ENCODE assay signal across 9 cellular contexts in genomic region chr9:130173462-130173876, GRCh38. TPM values are rescaled to one million over a fixed set of nuclear protein-coding genes. Genes with fewer than 3 reads are reported as not detected.
DNase-seq lines count a peak whose midpoint lies in the region; ATAC-seq, FAIRE-seq and TF ChIP-seq lines count a peak whose summit lies in the region.
"Had no signal": no experiment of that assay in that cellular context is flagged by ENCODE, and none has a peak within 500 bp of the region (broad histone marks: within the 10 kb centered on the region; RNA-seq: fewer than 3 reads in every experiment).

No MANE protein-coding gene starts in this region.

- H3K27me3 ChIP-seq in BE2C (no peaks in the 10 kb centered on the region), PC-3 (ENCODE audit: low read length) (no peaks in the 10 kb centered on the region), H1 (replicated peaks in 1 of 4; ENCODE audit: control insufficient read depth in 3 of 4, extremely low read depth in 1 of 4, insufficient read depth in 3 of 4, low read length in 3 of 4) (peaks cover 0 to 13% (median 5%) of the 10 kb centered on the region in 4 experiments; a peak in 3 of 7 replicates), neural cell (ENCODE audit: insufficient read depth, low read depth, low read length) (no peaks in the 10 kb centered on the region)

- TF ChIP-seq POLR2A in H1 (IDR thresholded peaks at IDR 0.05; ENCODE audit: control extremely low read depth in 1 of 2, low read depth in 2 of 2, low read length in 2 of 2): no peak

- H3K14ac ChIP-seq in H1 (ENCODE audit: insufficient read length): no peak overlapping the region

- TF ChIP-seq RAD21 in H1 (IDR thresholded peaks at IDR 0.05 in 1 of 2, conservative IDR thresholded peaks at IDR 0.05 in 1 of 2; ENCODE audit: low read depth in 2 of 2, low read length in 2 of 2): no peak
- no peak for TF ChIP-seq RAD21 in neural cell (conservative IDR thresholded peaks at IDR 0.05)

- H3K4ac ChIP-seq in H1 (replicated peaks; ENCODE audit: insufficient read length, low read depth, low read length): peak overlapping the region; percentile 54

- H3F3A ChIP-seq in PC-3 (ENCODE audit: low read length, unreplicated experiment) (no peaks in the 10 kb centered on the region), neural cell (ENCODE audit: insufficient read depth, low read length, poor library complexity, severe bottlenecking) (no peaks in the 10 kb centered on the region)

- peaks cover 11% of the 10 kb centered on the region for H3K23me2 ChIP-seq in H1 (ENCODE audit: low read depth, low read length)

- BruUV-seq in PC-3 (replicated peaks; lab: Mats Ljungman, UMichigan): no TSS peak

- no peaks in the 10 kb centered on the region for H3K9me2 ChIP-seq in PC-3 (replicated peaks; ENCODE audit: low read length)
- H3K9me2 ChIP-seq in neural cell (ENCODE audit: insufficient read depth, low read length): no peaks in the 10 kb centered on the region

- H3K4me2 ChIP-seq in PC-3 (ENCODE audit: low read length): peak overlapping the region; percentile 91
- H3K4me2 ChIP-seq in H1 (ENCODE audit: insufficient read depth in 1 of 2, low read depth in 2 of 2, low read length in 2 of 2): peak overlapping the region; percentile 85 to 95
- peak overlapping the region; percentile 95 for H3K4me2 ChIP-seq in neural cell (ENCODE audit: low read length)

- H2AFZ ChIP-seq in PC-3 (ENCODE audit: low read length) (peak overlapping the region; percentile 67; the same call in 1 of the 2 replicates), H1 (ENCODE audit: low read length) (no peak overlapping the region), neural cell (ENCODE audit: low read depth, low read length) (no peak overlapping the region)

- no peak overlapping the region for H3K27ac ChIP-seq in PC-3 (ENCODE audit: low read length)
- no peak overlapping the region for H3K27ac ChIP-seq in H1 (ENCODE audit: low read depth, low read length)
- peak overlapping the region; percentile 12 for H3K27ac ChIP-seq in neural cell (ENCODE audit: low read length)

- peak overlapping the region; percentile 52; the same call in 1 of the 2 replicates for H2BK5ac ChIP-seq in H1 (ENCODE audit: low read depth, low read length)

- H3K36me3 ChIP-seq in BE2C (peaks cover 38% of the 10 kb centered on the region), PC-3 (ENCODE audit: low read depth, low read length) (no peaks in the 10 kb centered on the region), H1 (ENCODE audit: control insufficient read depth in 2 of 4, insufficient read depth in 4 of 4, low read length in 3 of 4) (no peaks in the 10 kb centered on the region), neural cell (ENCODE audit: insufficient read depth, low read length) (no peaks in the 10 kb centered on the region)

- 59% methylated on average over 8 of the region's 8 CpGs; no CpG with 5 or more reads in 1 of the 2 experiments for WGBS in H1 (ENCODE audit: extremely low coverage in 1 of 2, insufficient coverage in 1 of 2, insufficient read length in 1 of 2, insufficient replicate concordance in 2 of 2, low coverage in 1 of 2, low lambda C conversion rate in 2 of 2, missing lambda C conversion rate in 1 of 2), 2 experiments

- no peak overlapping the region for H4K5ac ChIP-seq in H1 (ENCODE audit: insufficient read length, low read depth, low read length)

- H3K79me2 ChIP-seq in PC-3 (ENCODE audit: low read length): peaks cover 46% of the 10 kb centered on the region
- H3K79me2 ChIP-seq in H1 (ENCODE audit: control insufficient read depth in 1 of 2, insufficient read depth in 2 of 2, low read length in 2 of 2): peaks cover 0 to 23% of the 10 kb centered on the region in 2 experiments; a peak in 2 of 4 replicates
- peaks cover 27% of the 10 kb centered on the region for H3K79me2 ChIP-seq in neural cell (replicated peaks; ENCODE audit: insufficient read depth, low read length)

- H3K9ac ChIP-seq in PC-3 (ENCODE audit: low read length) (peak overlapping the region; percentile 47), H1 (replicated peaks in 1 of 4; ENCODE audit: extremely low read depth in 1 of 4, low read depth in 3 of 4, low read length in 3 of 4) (peak overlapping the region in 1 of 4 experiments; percentile 42; a peak in 4 of 7 replicates), neural cell (ENCODE audit: low read length) (peak overlapping the region; percentile 77)

- no peaks in the 10 kb centered on the region; the same call in 1 of the 2 replicates for H3K9me3 ChIP-seq in BE2C
- H3K9me3 ChIP-seq in PC-3 (ENCODE audit: low read length): no peaks in the 10 kb centered on the region
- H3K9me3 ChIP-seq in H1 (ENCODE audit: insufficient read depth in 2 of 2, low read depth in 1 of 2, low read length in 1 of 2): no peaks in the 10 kb centered on the region
- no peaks in the 10 kb centered on the region for H3K9me3 ChIP-seq in neural cell (ENCODE audit: low read length)

- H3K4me1 ChIP-seq in BE2C: peaks cover 9% of the 10 kb centered on the region
- 0 out of 2 replicates have a peak, but pooled peaks cover 4% of the 10 kb centered on the region for H3K4me1 ChIP-seq in PC-3 (ENCODE audit: insufficient read depth, low read length)
- H3K4me1 ChIP-seq in H1 (replicated peaks in 1 of 4; ENCODE audit: control insufficient read depth in 3 of 4, insufficient read depth in 4 of 4, low read length in 3 of 4): peaks cover 4 to 14% (median 10%) of the 10 kb centered on the region in 4 experiments

- peaks cover 13% of the 10 kb centered on the region for H3K79me1 ChIP-seq in H1 (ENCODE audit: low read depth, low read length)

- H3K4me3 ChIP-seq in BE2C (ENCODE audit: low read depth, low read length) (peak overlapping the region; percentile 89), PC-3 (ENCODE audit: low read length) (peak overlapping the region; percentile 75), H1 (ENCODE audit: extremely low read depth in 1 of 4, insufficient read depth in 2 of 4, low read depth in 3 of 4, low read length in 4 of 4) (peak overlapping the region; percentile 44 to 80 (median 54)), neural cell (ENCODE audit: low read length) (peak overlapping the region; percentile 92)

- CTCF ChIA-PET in PC-3 (lab: Charles Lee) (no interaction called here), H1 (lab: Charles Lee; ENCODE audit: partially characterized antibody) (interaction anchor here (0.7 to 2.8 kb wide), 13 partner anchors 8 to 154 kb away, joined by 3 to 20 read pairs (median 4); no protein-coding TSS in a partner anchor)

- H3K23ac ChIP-seq in H1 (ENCODE audit: insufficient read length): no peak overlapping the region

- no peak overlapping the region for H2BK20ac ChIP-seq in H1 (ENCODE audit: low read length)

- H3K56ac ChIP-seq in H1 (replicated peaks; ENCODE audit: insufficient read length, low read depth, low read length): no peak overlapping the region

- peak overlapping the region; percentile 73 for H3K18ac ChIP-seq in H1 (ENCODE audit: extremely low read depth, low read length)

- H2BK120ac ChIP-seq in H1 (replicated peaks; ENCODE audit: low read depth, low read length): no peak overlapping the region

- H4K91ac ChIP-seq in H1 (replicated peaks; ENCODE audit: insufficient read length, low read length): peak overlapping the region; percentile 72

- ATAC-seq in PC-3 (no peak), GM21390 (IDR thresholded peaks at IDR 0.05; ENCODE audit: unreplicated experiment) (no peak)

- H2BK12ac ChIP-seq in H1 (ENCODE audit: low read depth, low read length): peak overlapping the region; percentile 94; the same call in 1 of the 2 replicates

- FAIRE-seq in H1 (lab: Jason Lieb, UNC): no peak

- TF ChIP-seq CTCF in BE2C (IDR thresholded peaks at IDR 0.05; ENCODE audit: low read depth, low read length) (no peak), PC-3 (conservative IDR thresholded peaks at IDR 0.05; ENCODE audit: low read depth, low read length) (no peak), H1 (IDR thresholded peaks at IDR 0.05; ENCODE audit: control extremely low read depth in 1 of 3, insufficient read depth in 1 of 3, low read depth in 1 of 3, low read length in 3 of 3) (no peak), neural cell (IDR thresholded peaks at IDR 0.05; ENCODE audit: poor library complexity, severe bottlenecking) (no peak)

- intact Hi-C loops in PC-3 (cut with micrococcal nuclease): no loop called here

- DNase-seq in BE2C (peak; percentile 49), PC-3 (no peak), H1 (ENCODE audit: low read depth in 1 of 2, low spot score in 2 of 2) (peak in 1 of 2 experiments; percentile 64), SKM-1 (lab: John Stamatoyannopoulos, UW; ENCODE audit: unreplicated experiment) (no peak), ureter (ENCODE audit: low spot score) (no peak), NCI-H748 treated with DMSO at 0.1 percent for 48 hours (lab: John Stamatoyannopoulos, UW) (no peak)
- DNase-seq: NCI-H2227 treated with DMSO at 0.1 percent for 48 hours had no signal

- no peak for TF ChIP-seq EP300 in H1 (IDR thresholded peaks at IDR 0.05; ENCODE audit: borderline replicate concordance in 1 of 2, low read depth in 2 of 2, low read length in 2 of 2)
- TF ChIP-seq EP300 in neural cell (conservative IDR thresholded peaks at IDR 0.05; ENCODE audit: poor library complexity, severe bottlenecking): no peak

- POLR2A ChIA-PET in PC-3 (lab: Charles Lee; ENCODE audit: unreplicated experiment): no interaction called here
- POLR2A ChIA-PET in H1 (lab: Charles Lee; ENCODE audit: partially characterized antibody): interaction anchor here (1.0 to 1.8 kb wide), 3 partner anchors 21 to 35 kb away, joined by 3 to 5 read pairs (median 4); no protein-coding TSS in a partner anchor

- no peaks in the 10 kb centered on the region for H4K20me1 ChIP-seq in PC-3 (ENCODE audit: low read length)
- H4K20me1 ChIP-seq in H1 (replicated peaks in 1 of 2; ENCODE audit: control insufficient read depth in 1 of 2, insufficient read depth in 2 of 2, low read length in 2 of 2): peaks cover 3 to 12% of the 10 kb centered on the region in 2 experiments
- H4K20me1 ChIP-seq in neural cell (ENCODE audit: insufficient read depth): no peaks in the 10 kb centered on the region

- H2BK15ac ChIP-seq in H1 (ENCODE audit: low read length): 0 out of 2 replicates have a peak overlapping the region, but pooled peaks have one; percentile 65

- H4K8ac ChIP-seq in H1 (ENCODE audit: extremely low read depth, insufficient read depth, low read length): no peak overlapping the region

- H2AK5ac ChIP-seq in H1 (ENCODE audit: low read depth, low read length): 0 out of 2 replicates have a peak overlapping the region, but pooled peaks have one; percentile 82

RNA-seq across cellular contexts. Expression of gene NCS1, which starts 1.3 kb away (rescaled TPM):
- 82.1 TPM for polyA plus RNA-seq in BE2C (2012; ENCODE audit: insufficient read depth, insufficient read length, low read depth)
- total RNA-seq in PC-3 (2014; rRNA removed) (13.4 and 14.0 TPM in 2 replicates), ureter (54.6 TPM)
- total RNA-seq in H1 (2021; fragmentation: NEBNext Ultra II Directional; extraction: Animal tissue kit (Norgen Biotek cat#: 25700)): 42.4 and 47.6 TPM in 2 replicates
- polyA plus RNA-seq in H1 (2011; rRNA removed) (32.1 and 34.7 TPM in 2 replicates), neural cell (73.3 and 82.1 TPM in 2 replicates)
- 26.7 TPM for polyA plus RNA-seq in H1 (2011; cell fraction: cytosol; rRNA removed)
- 26.4 TPM for polyA plus RNA-seq in H1 (2011; cell fraction: nucleus; rRNA removed)
- polyA plus RNA-seq in H1 (2012, experiment 1 of 2): 18.9 to 22.5 TPM (median 21.6 TPM) in 4 replicates
- polyA plus RNA-seq in H1 (2012, experiment 2 of 2): 23.1 TPM
- 20.3 TPM for polyA plus RNA-seq in H1 (2013, experiment 1 of 2)
- 20.5 TPM for polyA plus RNA-seq in H1 (2013, experiment 2 of 2)
- polyA minus RNA-seq in H1 (2011; rRNA and poly(A)+ RNA removed): 22.8 and 24.3 TPM in 2 replicates
- 20.1 TPM for polyA minus RNA-seq in H1 (2011; cell fraction: cytosol; rRNA and poly(A)+ RNA removed)
- 9.9 TPM for polyA minus RNA-seq in H1 (2011; cell fraction: nucleus; rRNA and poly(A)+ RNA removed)
- 135 and 153 TPM in 2 replicates for polyA minus RNA-seq in neural cell
